Comparison of ENCODE assay signal across 26 cellular contexts in the genomic region with DNA sequence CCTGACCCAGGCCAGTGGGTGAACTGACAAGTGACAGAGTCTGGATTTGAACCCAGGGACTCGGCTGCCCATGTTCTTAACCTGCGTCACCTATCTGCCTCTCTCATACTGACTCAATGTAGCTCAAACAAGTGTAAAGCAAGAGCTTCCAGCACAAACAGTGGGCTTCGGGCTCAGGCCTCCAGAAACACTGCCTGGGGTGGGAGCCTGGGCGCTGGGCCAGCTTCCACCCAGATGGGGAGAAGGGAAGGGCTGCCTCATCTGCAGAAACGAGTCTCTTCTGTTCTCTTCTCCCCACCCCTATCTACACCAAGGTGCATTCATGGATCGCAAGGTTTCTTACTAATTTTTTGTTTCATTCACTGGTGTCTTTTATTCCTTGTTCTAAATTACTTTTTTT.
"Had no signal": no experiment of that assay in that cellular context is flagged by ENCODE, and none has a peak within 500 bp of the region (broad histone marks: within the 10 kb centered on the region; RNA-seq: fewer than 3 reads in every experiment).

No MANE protein-coding gene starts in this region.

- DNase-seq: dermis blood vessel endothelial cell; effector memory CD4-positive, alpha-beta T cell; foreskin keratinocyte; heart left ventricle; kidney; midbrain; naive thymus-derived CD4-positive, alpha-beta T cell; right lobe of liver; small intestine; stimulated activated CD4-positive, alpha-beta T cell treated with anti-CD3 and anti-CD28 coated beads, Interleukin-15, amount 100 ng/mL, for 24 hours; stimulated activated CD4-positive, alpha-beta T cell treated with anti-CD3 and anti-CD28 coated beads, Interleukin-2, amount 100 ng/mL, for 48 hours; stimulated activated naive B cell treated with anti-CD40 and anti-IgM and Interleukin-4, amounts not matched to agents 10 μg/mL and 1 μg/mL and 100 μg/mL, for 72 hours; upper lobe of left lung had no signal

- H3K4me2 ChIP-seq: hepatocyte, neural progenitor cell had no signal

- H3K27me3 ChIP-seq: esophagus muscularis mucosa, foreskin keratinocyte, gastroesophageal sphincter, heart left ventricle, hepatocyte, neural progenitor cell, right lobe of liver, tibial nerve, upper lobe of left lung had no signal

- H3K9ac ChIP-seq: neural progenitor cell, parathyroid adenoma had no signal

- H3K27ac Mint-ChIP-seq: memory B cell; naive thymus-derived CD4-positive, alpha-beta T cell; nephron; neural progenitor cell; progenitor cell of endocrine pancreas; stimulated activated naive B cell treated with anti-CD40 and anti-IgM and Interleukin-4, amounts not matched to agents 10 μg/mL and 1 μg/mL and 100 μg/mL, for 72 hours; stimulated activated naive CD8-positive, alpha-beta T cell treated with anti-CD3 and anti-CD28 coated beads, Interleukin-15, Interleukin-2, amounts not matched to agents 100 ng/mL and 50 ng/mL, for 24 hours had no signal

- H3K4me3 ChIP-seq: esophagus muscularis mucosa, gastroesophageal sphincter, heart left ventricle, hepatocyte, lung, neural progenitor cell, right lobe of liver, thoracic aorta, tibial nerve, upper lobe of left lung had no signal

- H3K27ac ChIP-seq: esophagus muscularis mucosa, foreskin keratinocyte, heart left ventricle, hepatocyte, neural progenitor cell, parathyroid adenoma, right lobe of liver, thoracic aorta, upper lobe of left lung had no signal

- H3K9me3 Mint-ChIP-seq: nephron; neural progenitor cell; stimulated activated naive CD8-positive, alpha-beta T cell treated with anti-CD3 and anti-CD28 coated beads, Interleukin-15, Interleukin-2, amounts not matched to agents 100 ng/mL and 50 ng/mL, for 24 hours had no signal

- H3K4me3 Mint-ChIP-seq: memory B cell; naive thymus-derived CD4-positive, alpha-beta T cell; nephron; neural progenitor cell; stimulated activated naive B cell treated with anti-CD40 and anti-IgM and Interleukin-4, amounts not matched to agents 10 μg/mL and 1 μg/mL and 100 μg/mL, for 72 hours; stimulated activated naive CD8-positive, alpha-beta T cell treated with anti-CD3 and anti-CD28 coated beads, Interleukin-15, Interleukin-2, amounts not matched to agents 100 ng/mL and 50 ng/mL, for 24 hours had no signal

- ATAC-seq: foreskin keratinocyte; gastroesophageal sphincter; heart left ventricle; left lobe of liver; naive thymus-derived CD4-positive, alpha-beta T cell; right lobe of liver; stimulated activated naive B cell treated with anti-CD40 and anti-IgM and Interleukin-4, amounts not matched to agents 10 μg/mL and 1 μg/mL and 100 μg/mL, for 72 hours had no signal

- H3K27me3 Mint-ChIP-seq: memory B cell; naive thymus-derived CD4-positive, alpha-beta T cell; progenitor cell of endocrine pancreas; stimulated activated naive B cell treated with anti-CD40 and anti-IgM and Interleukin-4, amounts not matched to agents 10 μg/mL and 1 μg/mL and 100 μg/mL, for 72 hours; stimulated activated naive CD8-positive, alpha-beta T cell treated with anti-CD3 and anti-CD28 coated beads, Interleukin-15, Interleukin-2, amounts not matched to agents 100 ng/mL and 50 ng/mL, for 24 hours had no signal

- H3K4me1 Mint-ChIP-seq: memory B cell; neural progenitor cell; stimulated activated naive B cell treated with anti-CD40 and anti-IgM and Interleukin-4, amounts not matched to agents 10 μg/mL and 1 μg/mL and 100 μg/mL, for 72 hours had no signal

- H3K9me3 ChIP-seq: esophagus muscularis mucosa, gastroesophageal sphincter, heart left ventricle, right lobe of liver, thoracic aorta, tibial nerve, upper lobe of left lung had no signal

- H3K4me1 ChIP-seq: foreskin keratinocyte, right lobe of liver had no signal

- H3K36me3 ChIP-seq: esophagus muscularis mucosa, gastroesophageal sphincter, heart left ventricle, neural progenitor cell, right lobe of liver, thoracic aorta, tibial nerve, upper lobe of left lung had no signal

- H2AFZ ChIP-seq: hepatocyte, neural progenitor cell, parathyroid adenoma had no signal
